In the genomic region with DNA sequence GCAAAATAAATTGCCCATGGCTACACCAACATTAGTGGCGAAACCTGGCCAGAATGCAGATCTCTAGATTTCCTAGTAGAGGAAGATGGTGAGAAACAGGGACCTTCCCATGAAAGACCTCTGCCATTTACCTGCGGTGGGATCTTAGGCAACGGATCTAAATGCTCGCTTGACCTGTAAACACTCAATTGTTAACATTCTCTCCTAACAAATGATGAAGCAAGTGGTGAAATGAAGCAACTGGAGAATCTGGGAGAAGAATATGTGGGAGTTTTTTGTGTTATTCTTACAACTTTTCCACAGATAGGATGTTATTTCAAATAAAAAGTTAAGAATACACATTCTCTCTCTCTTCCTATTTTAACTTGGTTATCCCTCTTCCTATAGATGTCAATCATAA, we compare ENCODE assay signal across 21 cellular contexts.
"Had no signal": no experiment of that assay in that cellular context is flagged by ENCODE, and none has a peak within 500 bp of the region (broad histone marks: within the 10 kb centered on the region; RNA-seq: fewer than 3 reads in every experiment).

No MANE protein-coding gene starts in this region.

- H3K4me3 ChIP-seq: colonic mucosa, dorsolateral prefrontal cortex, esophagus muscularis mucosa, gastroesophageal sphincter, heart left ventricle, stomach, suprapubic skin, tibial nerve had no signal

- H3K36me3 ChIP-seq: colonic mucosa had no signal

- H3K4me1 ChIP-seq: colonic mucosa, parathyroid adenoma had no signal

- ATAC-seq: gastroesophageal sphincter, heart left ventricle, left ventricle myocardium superior, right cardiac atrium had no signal

- DNase-seq: activated CD4-positive, CD25-positive, alpha-beta regulatory T cell treated with anti-CD3 and anti-CD28 coated beads, Interleukin-2, amount 50 U/mL, for 72 hours; activated naive CD4-positive, alpha-beta T cell treated with Interleukin-2 at 50 U/mL for 16 hours; amniotic stem cell; colonic mucosa; dorsolateral prefrontal cortex; heart left ventricle; left ventricle myocardium superior; mammary epithelial cell; midbrain; nephron progenitor cell; right cardiac atrium; SK-N-SH; stimulated activated CD4-positive, alpha-beta T cell treated with anti-CD3 and anti-CD28 coated beads, Interleukin-1b, Interleukin-23, amount 100 ng/mL, for 48 hours; stomach had no signal

- H3K9me3 ChIP-seq: colonic mucosa, esophagus muscularis mucosa, gastroesophageal sphincter, heart left ventricle, SK-N-SH, stomach, suprapubic skin, tibial nerve had no signal

- H3K27ac ChIP-seq: colonic mucosa, dorsolateral prefrontal cortex, heart left ventricle, parathyroid adenoma, suprapubic skin, VCaP had no signal

- H3K4me3 Mint-ChIP-seq: nephron progenitor cell; T-helper 2 cell treated with Interferon-gamma antibody and Interleukin-4, amounts not matched to agents 5 μg/mL and 100 μg/mL, for 36 hours had no signal

- H3K27ac Mint-ChIP-seq: nephron progenitor cell; T-helper 2 cell treated with Interferon-gamma antibody and Interleukin-4, amounts not matched to agents 5 μg/mL and 100 μg/mL, for 36 hours had no signal

- H3K9me3 Mint-ChIP-seq: nephron progenitor cell; T-helper 2 cell treated with Interferon-gamma antibody and Interleukin-4, amounts not matched to agents 5 μg/mL and 100 μg/mL, for 36 hours had no signal

- H3K27me3 ChIP-seq: colonic mucosa, dorsolateral prefrontal cortex, esophagus muscularis mucosa, gastroesophageal sphincter, heart left ventricle, stomach, suprapubic skin, tibial nerve had no signal
